ENCODE assay signal across 11 cellular contexts in genomic region chr1:18965206-18966173, GRCh38. TPM values are rescaled to one million over a fixed set of nuclear protein-coding genes. Genes with fewer than 3 reads are reported as not detected.
A peak's percentile ranks its signal among the peaks of the same experiment; 100 is the strongest.
DNase-seq lines count a peak whose midpoint lies in the region; ATAC-seq and TF ChIP-seq lines count a peak whose summit lies in the region.
"Had no signal": no experiment of that assay in that cellular context is flagged by ENCODE, and none has a peak within 500 bp of the region (broad histone marks: within the 10 kb centered on the region; RNA-seq: fewer than 3 reads in every experiment).

No MANE protein-coding gene starts in this region.

- H3K27ac ChIP-seq in RWPE2 (ENCODE audit: poor library complexity, severe bottlenecking) (no peak overlapping the region), suprapubic skin (peak overlapping the region; percentile 34)
- H3K27ac ChIP-seq: C4-2B had no signal

- H3K27me3 ChIP-seq in RWPE2 (ENCODE audit: insufficient read depth, poor library complexity, severe bottlenecking) (no peaks in the 10 kb centered on the region), suprapubic skin (no peaks in the 10 kb centered on the region)

- no peak for TF ChIP-seq EP300 in suprapubic skin (IDR thresholded peaks at IDR 0.05)

- H3K36me3 ChIP-seq in RWPE2 (ENCODE audit: low read depth) (no peaks in the 10 kb centered on the region), suprapubic skin (no peaks in the 10 kb centered on the region)

- H3K9me3 ChIP-seq in RWPE2 (ENCODE audit: severe bottlenecking): no peaks in the 10 kb centered on the region
- H3K9me3 ChIP-seq in suprapubic skin: no peaks in the 10 kb centered on the region

- 53% methylated on average over 17 of the region's 17 CpGs for WGBS in suprapubic skin

- no peak overlapping the region for H3K4me3 ChIP-seq in RWPE2 (ENCODE audit: severe bottlenecking)
- no peak overlapping the region for H3K4me3 ChIP-seq in suprapubic skin

- TF ChIP-seq CTCF in RWPE2 (IDR thresholded peaks at IDR 0.05; ENCODE audit: poor library complexity, severe bottlenecking): peak; percentile 24
- TF ChIP-seq CTCF in suprapubic skin (IDR thresholded peaks at IDR 0.05): no peak

- peaks cover 10% of the 10 kb centered on the region for H3K4me1 ChIP-seq in RWPE2 (ENCODE audit: insufficient read depth, poor library complexity, severe bottlenecking)
- H3K4me1 ChIP-seq in suprapubic skin: peaks cover 40% of the 10 kb centered on the region

- ATAC-seq in left ventricle myocardium superior (peak; percentile 52), Right ventricle myocardium superior (ENCODE audit: poor library complexity) (no peak), RWPE2 (ENCODE audit: low read depth) (peak; percentile 75), GM19395 (IDR thresholded peaks at IDR 0.05; ENCODE audit: unreplicated experiment) (no peak), HG02798 (IDR thresholded peaks at IDR 0.05; ENCODE audit: poor library complexity, unreplicated experiment) (no peak)

- intact Hi-C loops in left ventricle myocardium superior (cut with micrococcal nuclease) (no loop called here), Right ventricle myocardium superior (cut with DNase I) (no loop called here)

- no peak for DNase-seq in left ventricle myocardium superior
- no peak for DNase-seq in Right ventricle myocardium superior
- DNase-seq in RWPE2 (ENCODE audit: low spot score): peak; percentile 41
- DNase-seq in fibroblast of gingiva (ENCODE audit: low read depth): peak; percentile 61
- peak in 1 of 2 donors; percentile 70 for DNase-seq in suprapubic skin (ENCODE audit: low spot score in 2 of 2)
- DNase-seq in NCI-H187 treated with DMSO at 0.1 percent for 48 hours (lab: John Stamatoyannopoulos, UW): no peak
- DNase-seq: activated naive CD8-positive, alpha-beta T cell treated with anti-CD3 and anti-CD28 coated beads, Interleukin-2, amount 10 ng/mL, durations not matched to agents 7 days and 5 days; NCI-H1417 treated with DMSO at 0.1 percent for 48 hours had no signal

- no peak for TF ChIP-seq POLR2A in suprapubic skin (IDR thresholded peaks at IDR 0.05)

RNA-seq across cellular contexts. Expression of gene IFFO2, which starts 9.0 kb away (rescaled TPM):
- total RNA-seq in left ventricle myocardium superior: 5.0 TPM
- total RNA-seq in Right ventricle myocardium superior: 4.4 TPM
- 100 to 1,000 TPM; 327 to 569 (median 449) TPM for total RNA-seq in suprapubic skin

Comparison
In these comparisons a context has a peak if more than half of its experiments do, and no peak if none do; other contexts are left out.
1. ATAC-seq: peak in left ventricle myocardium superior (single experiment) and RWPE2 (single experiment); none in Right ventricle myocardium superior (single experiment), GM19395 (single experiment) and HG02798 (single experiment).
2. DNase-seq: peak in RWPE2 (single experiment) and fibroblast of gingiva (single experiment); none in left ventricle myocardium superior (single experiment), Right ventricle myocardium superior (single experiment) and NCI-H187 treated with DMSO at 0.1 percent for 48 hours (single experiment).
3. RNA of gene IFFO2, which starts 9.0 kb away (total RNA-seq): 327 to 569 TPM in suprapubic skin; 5.0 TPM in left ventricle myocardium superior (single experiment) and 4.4 TPM in Right ventricle myocardium superior (single experiment); every median in the first group is over 10 times any median in the second.